Comparison of ENCODE assay signal across 9 cellular contexts in the genomic region with DNA sequence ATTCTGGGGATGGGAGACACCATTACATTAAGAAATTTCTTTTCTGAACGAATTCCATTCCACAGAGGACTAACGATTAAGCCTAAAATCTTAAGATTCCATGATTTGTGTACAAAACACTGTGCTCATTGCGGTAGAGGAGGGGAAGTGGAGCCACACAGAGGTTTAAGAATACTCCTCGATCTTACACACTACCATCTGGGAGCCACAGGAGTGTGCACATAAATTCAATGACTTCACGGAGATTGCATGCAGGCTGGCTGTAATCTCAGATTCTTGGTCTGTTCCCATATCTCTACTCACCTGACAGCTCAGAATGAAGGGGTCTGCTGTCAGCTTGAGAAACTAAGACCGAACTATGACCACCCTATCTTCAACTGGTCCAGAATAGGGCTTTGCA. TPM values are rescaled to one million over a fixed set of nuclear protein-coding genes. Genes with fewer than 3 reads are reported as not detected.
DNase-seq lines count a peak whose midpoint lies in the region; ATAC-seq lines count a peak whose summit lies in the region.
"Had no signal": no experiment of that assay in that cellular context is flagged by ENCODE, and none has a peak within 500 bp of the region (broad histone marks: within the 10 kb centered on the region; RNA-seq: fewer than 3 reads in every experiment).

No MANE protein-coding gene starts in this region.

- H3K9me3 Mint-ChIP-seq in CD4-positive, alpha-beta memory T cell, result peaks cover 0 to 4% (median 0%) of the 10 kb centered on the region in 8 donors
- no peaks in the 10 kb centered on the region for H3K9me3 Mint-ChIP-seq in effector memory CD8-positive, alpha-beta T cell

- H3K36me3 Mint-ChIP-seq in CD4-positive, alpha-beta memory T cell, result peaks cover 8 to 22% of the 10 kb centered on the region in 2 donors
- H3K36me3 Mint-ChIP-seq in effector memory CD8-positive, alpha-beta T cell (ENCODE audit: insufficient read depth), result peaks cover 38% of the 10 kb centered on the region

- intact Hi-C loops in CD4-positive, alpha-beta memory T cell (cut with micrococcal nuclease), result loop anchor here (5.0 kb wide), 4 partner anchors 264 to 1234 kb away; partner anchors contain the start of genes PIGN, RELCH and SERPINB8

- no peaks in the 10 kb centered on the region for H3K9me3 ChIP-seq in CD4-positive, alpha-beta memory T cell (ENCODE audit: control insufficient read depth in 1 of 2, low read length in 2 of 2)
- H3K9me3 ChIP-seq in neuron (ENCODE audit: low read length), result no peaks in the 10 kb centered on the region

- H3K4me3 ChIP-seq in CD4-positive, alpha-beta memory T cell (ENCODE audit: low read length in 2 of 2), result peak overlapping the region; percentile 73 to 98
- H3K4me3 ChIP-seq in neuron (ENCODE audit: low read length), result peak overlapping the region; percentile 91

- CTCF ChIA-PET in CD4-positive, alpha-beta memory T cell (lab: Charles Lee; ENCODE audit: partially characterized antibody), result interaction anchor here (1.2 to 1.8 kb wide), 3 partner anchors 10 to 81 kb away, joined by 5 to 7 read pairs (median 5); no protein-coding TSS in a partner anchor

- peak overlapping the region; percentile 94 to 99 (median 97) for H3K27ac Mint-ChIP-seq in CD4-positive, alpha-beta memory T cell
- H3K27ac Mint-ChIP-seq in effector memory CD8-positive, alpha-beta T cell, result peak overlapping the region; percentile 98

- ATAC-seq in effector memory CD8-positive, alpha-beta T cell (replicated peaks), result no peak
- no peak for ATAC-seq in HG03135 (IDR thresholded peaks at IDR 0.05; ENCODE audit: unreplicated experiment)

- H3K27me3 ChIP-seq in CD4-positive, alpha-beta memory T cell (ENCODE audit: insufficient read depth, low read length), result no peaks in the 10 kb centered on the region
- H3K27me3 ChIP-seq in neuron (ENCODE audit: insufficient read depth, low read length), result no peaks in the 10 kb centered on the region

- peaks cover 19 to 29% (median 21%) of the 10 kb centered on the region in 4 donors for H3K4me1 Mint-ChIP-seq in CD4-positive, alpha-beta memory T cell
- H3K4me1 Mint-ChIP-seq in effector memory CD8-positive, alpha-beta T cell (ENCODE audit: low read depth in 2 of 2), result peaks cover 22 to 37% of the 10 kb centered on the region in 2 donors

- H3K4me1 ChIP-seq in CD4-positive, alpha-beta memory T cell (ENCODE audit: insufficient read depth, low read length), result peaks cover 59% of the 10 kb centered on the region
- H3K4me1 ChIP-seq in neuron (ENCODE audit: insufficient read depth, low read length), result peaks cover 11% of the 10 kb centered on the region

- peaks cover 0 to 3% of the 10 kb centered on the region in 2 donors for H3K27me3 Mint-ChIP-seq in CD4-positive, alpha-beta memory T cell
- H3K27me3 Mint-ChIP-seq in effector memory CD8-positive, alpha-beta T cell, result peaks cover 8 to 10% of the 10 kb centered on the region in 2 donors

- H2AFZ ChIP-seq in neuron (ENCODE audit: low read depth, low read length), result peak overlapping the region; percentile 70

- peak overlapping the region; percentile 94 to 100 (median 96) for H3K4me3 Mint-ChIP-seq in CD4-positive, alpha-beta memory T cell
- peak overlapping the region; percentile 94 to 97 for H3K4me3 Mint-ChIP-seq in effector memory CD8-positive, alpha-beta T cell

- peak in 1 of 5 donors; percentile 3 for DNase-seq in CD4-positive, alpha-beta memory T cell
- DNase-seq in NCI-H69 (lab: John Stamatoyannopoulos, UW) (peak; percentile 55), NCI-H524 (lab: John Stamatoyannopoulos, UW) (no peak), NCI-H1417 (lab: John Stamatoyannopoulos, UW) (no peak), inferior parietal cortex (ENCODE audit: extremely low spot score) (no peak)
- DNase-seq in effector memory CD8-positive, alpha-beta T cell, result peak in 1 of 3 experiments; percentile 2

- H3K27ac ChIP-seq in CD4-positive, alpha-beta memory T cell (ENCODE audit: low read depth, low read length), result peak overlapping the region; percentile 98

- no peaks in the 10 kb centered on the region for H3K36me3 ChIP-seq in CD4-positive, alpha-beta memory T cell (ENCODE audit: insufficient read depth, low read length)
- peaks cover 24% of the 10 kb centered on the region for H3K36me3 ChIP-seq in neuron (ENCODE audit: insufficient read depth, low read length)

- POLR2A ChIA-PET in CD4-positive, alpha-beta memory T cell (lab: Charles Lee; ENCODE audit: partially characterized antibody), result interaction anchor here (0.9 to 3.9 kb wide), 18 partner anchors 8 to 1001 kb away, joined by 3 to 55 read pairs (median 7); partner anchors contain the start of genes BCL2, KDSR, PHLPP1 and ZCCHC2

RNA-seq across cellular contexts. Expression of gene VPS4B, which starts 0.8 kb away (rescaled TPM):
- total RNA-seq in CD4-positive, alpha-beta memory T cell, result 10 to 100 TPM; 93.0 to 94.9 TPM
- polyA plus RNA-seq in CD4-positive, alpha-beta memory T cell, result 10 to 100 TPM; 48.0 to 65.4 TPM

RNA-seq across cellular contexts. Expression of gene KDSR, which starts 54.5 kb away (rescaled TPM):
- total RNA-seq in CD4-positive, alpha-beta memory T cell, result 10 to 100 TPM; 59.4 to 61.7 TPM
- polyA plus RNA-seq in CD4-positive, alpha-beta memory T cell, result 100 to 1,000 TPM; 108 to 134 TPM

RNA-seq across cellular contexts. Expression of gene SERPINB5, which starts 55.2 kb away (rescaled TPM):
- not detected for total RNA-seq in CD4-positive, alpha-beta memory T cell
- polyA plus RNA-seq in CD4-positive, alpha-beta memory T cell, result not detected
- total RNA-seq: lung microvascular endothelial cell had no signal
